In genomic region chr2:163735692-163736432, GRCh38 we compare ENCODE assay signal across 8 cellular contexts. TPM values are rescaled to one million over a fixed set of nuclear protein-coding genes. Genes with fewer than 3 reads are reported as not detected.
A peak's percentile ranks its signal among the peaks of the same experiment; 100 is the strongest.
DNase-seq lines count a peak whose midpoint lies in the region; ATAC-seq, FAIRE-seq and TF ChIP-seq lines count a peak whose summit lies in the region.

FIGN (minus strand) TSS chr2:163736008; CDS start chr2:163734927, 1,081 bp downstream.

- H3K27me3 ChIP-seq in neural cell (ENCODE audit: insufficient read depth, low read depth, low read length) = peaks cover 12% of the 10 kb centered on the region

- peak within 1 kb of the TSS; percentile 72 for H3K4me3 ChIP-seq in WI38 (ENCODE audit: low read depth, low read length)
- peak within 1 kb of the TSS; percentile 77 for H3K4me3 ChIP-seq in neural cell (ENCODE audit: low read length)

- TF ChIP-seq CTCF in WI38 (IDR thresholded peaks at IDR 0.05; ENCODE audit: low read depth, low read length) (no peak), neural cell (IDR thresholded peaks at IDR 0.05; ENCODE audit: poor library complexity, severe bottlenecking) (no peak)

- DNase-seq in COLO668 (lab: John Stamatoyannopoulos, UW; ENCODE audit: unreplicated experiment) = peak; percentile 79
- peak; percentile 84 for DNase-seq in M059J (ENCODE audit: low read depth)
- DNase-seq in frontal cortex (ENCODE audit: low spot score in 2 of 2) = peak; percentile 52 to 78
- no peak for DNase-seq in stimulated activated CD4-positive, alpha-beta T cell treated with anti-CD3 and anti-CD28 coated beads, Interleukin-4, amount 100 ng/mL, for 4 hours
- DNase-seq in HUDEP-2 (lab: John Stamatoyannopoulos, UW; ENCODE audit: unreplicated experiment in 76 of 76) = no peak

- TF ChIP-seq EP300 in neural cell (conservative IDR thresholded peaks at IDR 0.05; ENCODE audit: poor library complexity, severe bottlenecking) = no peak

- peaks cover 29% of the 10 kb centered on the region for H3K79me2 ChIP-seq in neural cell (replicated peaks; ENCODE audit: insufficient read depth, low read length)

- H3F3A ChIP-seq in neural cell (ENCODE audit: insufficient read depth, low read length, poor library complexity, severe bottlenecking) = peaks cover 7% of the 10 kb centered on the region

- TF ChIP-seq RAD21 in neural cell (conservative IDR thresholded peaks at IDR 0.05) = peak; percentile 53

- no peaks in the 10 kb centered on the region for H3K36me3 ChIP-seq in neural cell (ENCODE audit: insufficient read depth, low read length)

- no peaks in the 10 kb centered on the region for H3K9me3 ChIP-seq in neural cell (ENCODE audit: low read length)

- no peaks in the 10 kb centered on the region for H3K9me2 ChIP-seq in neural cell (ENCODE audit: insufficient read depth, low read length)

- H4K20me1 ChIP-seq in neural cell (ENCODE audit: insufficient read depth) = no peaks in the 10 kb centered on the region

- no peak for ATAC-seq in GM21447 (IDR thresholded peaks at IDR 0.05; ENCODE audit: unreplicated experiment)

- no peak for FAIRE-seq in frontal cortex (lab: Jason Lieb, UNC)

- H2AFZ ChIP-seq in neural cell (ENCODE audit: low read depth, low read length) = peak within 1 kb of the TSS; percentile 58

- H3K9ac ChIP-seq in neural cell (ENCODE audit: low read length) = peak within 1 kb of the TSS; percentile 49

- peak within 1 kb of the TSS; percentile 83 for H3K4me2 ChIP-seq in neural cell (ENCODE audit: low read length)

- no peak within 1 kb of the TSS for H3K27ac ChIP-seq in neural cell (ENCODE audit: low read length)

TF ChIP-seq in neural cell, 6 proteins besides CTCF, POLR2A, EP300 and RAD21:
- TF ChIP-seq EZH2 (IDR thresholded peaks at IDR 0.05; ENCODE audit: borderline replicate concordance, insufficient read depth, low read length, poor library complexity, severe bottlenecking) (no peak), MXI1 (conservative IDR thresholded peaks at IDR 0.05; ENCODE audit: poor library complexity, severe bottlenecking) (peak; percentile 78), SMC3 (conservative IDR thresholded peaks at IDR 0.05; ENCODE audit: poor library complexity) (peak; percentile 50), TAF1 (IDR thresholded peaks at IDR 0.05; ENCODE audit: low read depth) (no peak), POLR2AphosphoS5 (IDR thresholded peaks at IDR 0.05) (peak; percentile 9)
- TF ChIP-seq, protein P1, sequence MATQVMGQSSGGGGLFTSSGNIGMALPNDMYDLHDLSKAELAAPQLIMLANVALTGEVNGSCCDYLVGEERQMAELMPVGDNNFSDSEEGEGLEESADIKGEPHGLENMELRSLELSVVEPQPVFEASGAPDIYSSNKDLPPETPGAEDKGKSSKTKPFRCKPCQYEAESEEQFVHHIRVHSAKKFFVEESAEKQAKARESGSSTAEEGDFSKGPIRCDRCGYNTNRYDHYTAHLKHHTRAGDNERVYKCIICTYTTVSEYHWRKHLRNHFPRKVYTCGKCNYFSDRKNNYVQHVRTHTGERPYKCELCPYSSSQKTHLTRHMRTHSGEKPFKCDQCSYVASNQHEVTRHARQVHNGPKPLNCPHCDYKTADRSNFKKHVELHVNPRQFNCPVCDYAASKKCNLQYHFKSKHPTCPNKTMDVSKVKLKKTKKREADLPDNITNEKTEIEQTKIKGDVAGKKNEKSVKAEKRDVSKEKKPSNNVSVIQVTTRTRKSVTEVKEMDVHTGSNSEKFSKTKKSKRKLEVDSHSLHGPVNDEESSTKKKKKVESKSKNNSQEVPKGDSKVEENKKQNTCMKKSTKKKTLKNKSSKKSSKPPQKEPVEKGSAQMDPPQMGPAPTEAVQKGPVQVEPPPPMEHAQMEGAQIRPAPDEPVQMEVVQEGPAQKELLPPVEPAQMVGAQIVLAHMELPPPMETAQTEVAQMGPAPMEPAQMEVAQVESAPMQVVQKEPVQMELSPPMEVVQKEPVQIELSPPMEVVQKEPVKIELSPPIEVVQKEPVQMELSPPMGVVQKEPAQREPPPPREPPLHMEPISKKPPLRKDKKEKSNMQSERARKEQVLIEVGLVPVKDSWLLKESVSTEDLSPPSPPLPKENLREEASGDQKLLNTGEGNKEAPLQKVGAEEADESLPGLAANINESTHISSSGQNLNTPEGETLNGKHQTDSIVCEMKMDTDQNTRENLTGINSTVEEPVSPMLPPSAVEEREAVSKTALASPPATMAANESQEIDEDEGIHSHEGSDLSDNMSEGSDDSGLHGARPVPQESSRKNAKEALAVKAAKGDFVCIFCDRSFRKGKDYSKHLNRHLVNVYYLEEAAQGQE (IDR thresholded peaks at IDR 0.05; ENCODE audit: borderline replicate concordance) = no peak

RNA-seq across cellular contexts. Expression of gene FIGN, which starts in this region (rescaled TPM):
- 1.5 and 3.4 TPM in 2 replicates for total RNA-seq in M059J (2014; rRNA removed; shearing (Covaris generic))
- 1.2 TPM for total RNA-seq in frontal cortex
- 0.71 and 1.0 TPM in 2 replicates for polyA plus RNA-seq in neural cell
- polyA minus RNA-seq in neural cell = 1.9 and 3.9 TPM in 2 replicates

Comparison
In these comparisons a context has a peak if more than half of its experiments do, and no peak if none do; other contexts are left out.
1. DNase-seq: peak in COLO668 (single experiment), M059J (single experiment) and frontal cortex (2 of 2); none in stimulated activated CD4-positive, alpha-beta T cell treated with anti-CD3 and anti-CD28 coated beads, Interleukin-4, amount 100 ng/mL, for 4 hours (0 of 2) and HUDEP-2 (0 of 76).